In genomic region chr13:26948353-26948752, GRCh38 we compare ENCODE assay signal across 6 cellular contexts.
"Had no signal": no experiment of that assay in that cellular context is flagged by ENCODE, and none has a peak within 500 bp of the region (broad histone marks: within the 10 kb centered on the region; RNA-seq: fewer than 3 reads in every experiment).

No MANE protein-coding gene starts in this region.

- H3K27ac Mint-ChIP-seq: IgD-negative memory B cell had no signal

- H3K36me3 Mint-ChIP-seq: IgD-negative memory B cell had no signal

- H3K4me1 Mint-ChIP-seq: IgD-negative memory B cell had no signal

- H3K4me3 ChIP-seq: GM23248 had no signal

- H3K9me3 Mint-ChIP-seq: IgD-negative memory B cell had no signal

- DNase-seq: GM23248, GOT3, H7, HCEC 1CT, KBM-7 had no signal

- H3K9ac ChIP-seq: GM23248 had no signal

- H3K4me3 Mint-ChIP-seq: IgD-negative memory B cell had no signal

- H3K27ac ChIP-seq: GM23248 had no signal

- H2AFZ ChIP-seq: GM23248 had no signal
